In genomic region chr1:162790985-162791357, GRCh38 we compare ENCODE assay signal across 8 cellular contexts. TPM values are rescaled to one million over a fixed set of nuclear protein-coding genes. Genes with fewer than 3 reads are reported as not detected.
DNase-seq lines count a peak whose midpoint lies in the region; ATAC-seq and TF ChIP-seq lines count a peak whose summit lies in the region.
"Not testable (repeated sequence)": the region's sequence is repeated elsewhere in the genome, so short reads cannot be mapped to it uniquely, and the experiment has no call there.

No MANE protein-coding gene starts in this region.

- H3K4me3 ChIP-seq in Jurkat, Clone E6-1 (ENCODE audit: low read length) = peak overlapping the region; percentile 56
- peak overlapping the region; percentile 43 for H3K4me3 ChIP-seq in ectodermal cell (ENCODE audit: insufficient read depth, low read depth, low read length)
- H3K4me3 ChIP-seq in osteoblast (ENCODE audit: insufficient read depth, low read length) = peak overlapping the region; percentile 68
- H3K4me3 ChIP-seq in upper lobe of left lung = peak overlapping the region in 3 of 4 donors; percentile 43 to 51 (median 51)

- H3K4me2 ChIP-seq in osteoblast (ENCODE audit: insufficient read depth, low read length) = peak overlapping the region; percentile 72

- H3K4me1 Mint-ChIP-seq in activated CD8-positive, alpha-beta T cell treated with anti-CD3 and anti-CD28 coated beads, Interleukin-2, amount 10 ng/mL, durations not matched to agents 7 days and 5 days (ENCODE audit: low read depth) = peaks cover 18% of the 10 kb centered on the region
- H3K4me1 Mint-ChIP-seq in immature natural killer cell = peaks cover 9 to 11% of the 10 kb centered on the region in 2 donors

- not testable (repeated sequence) for TF ChIP-seq EP300 in upper lobe of left lung (IDR thresholded peaks at IDR 0.05)

- H4K20me1 ChIP-seq in osteoblast (ENCODE audit: insufficient read depth, low read length) = not testable (repeated sequence)

- not testable (repeated sequence) for TF ChIP-seq POLR2A in upper lobe of left lung (IDR thresholded peaks at IDR 0.05)

- not testable (repeated sequence) for H3K4me1 ChIP-seq in ectodermal cell (ENCODE audit: control insufficient read depth, insufficient read depth, low read length); osteoblast (ENCODE audit: insufficient read depth, low read length); upper lobe of left lung

- DNase-seq in ELF-1 (ENCODE audit: low read depth, low spot score) (peak; percentile 16), NCI-H748 treated with DMSO at 0.1 percent for 48 hours (lab: John Stamatoyannopoulos, UW) (peak; percentile 7), immature natural killer cell (peak in 1 of 3 donors; percentile 6), upper lobe of left lung (peak in 1 of 2 donors; percentile 42)
- peak; percentile 3 for DNase-seq in Jurkat, Clone E6-1 (ENCODE audit: low read depth, low spot score)
- DNase-seq in activated CD8-positive, alpha-beta T cell treated with anti-CD3 and anti-CD28 coated beads, Interleukin-2, amount 10 ng/mL, durations not matched to agents 7 days and 5 days = peak; percentile 24
- DNase-seq in osteoblast (ENCODE audit: insufficient read length, low spot score, missing footprints) = not testable (repeated sequence)

- H3K27ac ChIP-seq in ectodermal cell (ENCODE audit: insufficient read depth, low read depth, low read length, poor library complexity, severe bottlenecking) = not testable (repeated sequence)
- H3K27ac ChIP-seq in osteoblast (ENCODE audit: low read depth, low read length) = peak overlapping the region; percentile 48
- peak overlapping the region; percentile 57 to 86 (median 78) for H3K27ac ChIP-seq in upper lobe of left lung

- H3K36me3 ChIP-seq in ectodermal cell (ENCODE audit: control insufficient read depth, insufficient read depth, low read length); osteoblast (ENCODE audit: insufficient read depth, low read length); upper lobe of left lung: not testable (repeated sequence)

- H3K27ac Mint-ChIP-seq in activated CD8-positive, alpha-beta T cell treated with anti-CD3 and anti-CD28 coated beads, Interleukin-2, amount 10 ng/mL, durations not matched to agents 7 days and 5 days = peak overlapping the region; percentile 95
- H3K27ac Mint-ChIP-seq in immature natural killer cell = peak overlapping the region; percentile 88 to 98 (median 95)

- H3K27me3 ChIP-seq in ectodermal cell (ENCODE audit: control insufficient read depth, insufficient read depth, low read length, poor library complexity, severe bottlenecking); osteoblast (ENCODE audit: insufficient read depth, low read length); upper lobe of left lung: not testable (repeated sequence)

- H3K9me3 ChIP-seq in ectodermal cell (ENCODE audit: control insufficient read depth, low read length); osteoblast (ENCODE audit: low read depth, low read length); upper lobe of left lung: not testable (repeated sequence)

- H3K9me3 Mint-ChIP-seq in activated CD8-positive, alpha-beta T cell treated with anti-CD3 and anti-CD28 coated beads, Interleukin-2, amount 10 ng/mL, durations not matched to agents 7 days and 5 days (ENCODE audit: insufficient read depth); immature natural killer cell: not testable (repeated sequence)

- not testable (repeated sequence) for H3K27me3 Mint-ChIP-seq in activated CD8-positive, alpha-beta T cell treated with anti-CD3 and anti-CD28 coated beads, Interleukin-2, amount 10 ng/mL, durations not matched to agents 7 days and 5 days (ENCODE audit: low read depth); immature natural killer cell (ENCODE audit: low read depth in 3 of 3)

- H2AFZ ChIP-seq in osteoblast (ENCODE audit: low read length) = not testable (repeated sequence)

- ATAC-seq in activated CD8-positive, alpha-beta T cell treated with anti-CD3 and anti-CD28 coated beads, Interleukin-2, amount 10 ng/mL, durations not matched to agents 7 days and 5 days = peak; percentile 12
- ATAC-seq in upper lobe of left lung (ENCODE audit: low FRiP score in 2 of 2) = peak in 1 of 2 donors; percentile 59

- not testable (repeated sequence) for TF ChIP-seq CTCF in osteoblast (IDR thresholded peaks at IDR 0.05; ENCODE audit: extremely low read depth, low read depth, low read length); upper lobe of left lung (IDR thresholded peaks at IDR 0.05)

- peak overlapping the region; percentile 86 for H3K4me3 Mint-ChIP-seq in activated CD8-positive, alpha-beta T cell treated with anti-CD3 and anti-CD28 coated beads, Interleukin-2, amount 10 ng/mL, durations not matched to agents 7 days and 5 days
- peak overlapping the region; percentile 92 to 94 (median 94) for H3K4me3 Mint-ChIP-seq in immature natural killer cell

- H3K36me3 Mint-ChIP-seq in activated CD8-positive, alpha-beta T cell treated with anti-CD3 and anti-CD28 coated beads, Interleukin-2, amount 10 ng/mL, durations not matched to agents 7 days and 5 days (ENCODE audit: low read depth) = peaks cover 12% of the 10 kb centered on the region
- not testable (repeated sequence) for H3K36me3 Mint-ChIP-seq in immature natural killer cell

- WGBS in ectodermal cell, 2 experiments = 0 to 1% methylated on average over 5 of the region's 8 CpGs
- WGBS in upper lobe of left lung, 2 donors = 0% methylated on average over 6 to 7 of the region's 8 CpGs

- CTCF ChIA-PET in activated CD8-positive, alpha-beta T cell treated with anti-CD3 and anti-CD28 coated beads, Interleukin-2, amount 10 ng/mL, durations not matched to agents 7 days and 5 days (lab: Charles Lee) = not testable (repeated sequence)

- not testable (repeated sequence) for H3K79me2 ChIP-seq in osteoblast (ENCODE audit: insufficient read depth, low read length)

- POLR2A ChIA-PET in activated CD8-positive, alpha-beta T cell treated with anti-CD3 and anti-CD28 coated beads, Interleukin-2, amount 10 ng/mL, durations not matched to agents 7 days and 5 days (lab: Charles Lee) = not testable (repeated sequence)

RNA-seq across cellular contexts. Expression of gene HSD17B7, which starts 0.5 kb away (rescaled TPM):
- 24.2 TPM for polyA plus RNA-seq in Jurkat, Clone E6-1 (2012; ENCODE audit: insufficient read depth, insufficient read length)
- 10 to 100 TPM; 22.9 to 23.7 TPM for total RNA-seq in activated CD8-positive, alpha-beta T cell treated with anti-CD3 and anti-CD28 coated beads, Interleukin-2, amount 10 ng/mL, durations not matched to agents 7 days and 5 days
- polyA plus RNA-seq in ectodermal cell (2013, experiment 1 of 4) = 32.1 TPM
- 26.0 TPM for polyA plus RNA-seq in ectodermal cell (2013, experiment 2 of 4)
- polyA plus RNA-seq in ectodermal cell (2013, experiment 3 of 4) = 19.6 TPM
- polyA plus RNA-seq in ectodermal cell (2013, experiment 4 of 4) = 22.1 TPM
- 10 to 100 TPM; 25.8 to 30.3 (median 27.4) TPM for polyA plus RNA-seq in immature natural killer cell
- total RNA-seq in osteoblast (23.9 and 25.6 TPM in 2 replicates), upper lobe of left lung (10 to 100 TPM; 23.0 to 53.6 (median 33.7) TPM)
